15 cellular contexts compared by ENCODE assay signal in genomic region chr6:142761756-142762155, GRCh38.
DNase-seq lines count a peak whose midpoint lies in the region; ATAC-seq and TF ChIP-seq lines count a peak whose summit lies in the region.
"Had no signal": no experiment of that assay in that cellular context is flagged by ENCODE, and none has a peak within 500 bp of the region (broad histone marks: within the 10 kb centered on the region; RNA-seq: fewer than 3 reads in every experiment).

No MANE protein-coding gene starts in this region.

- peak overlapping the region; percentile 37 for H3K27ac Mint-ChIP-seq in activated CD4-positive, alpha-beta T cell treated with anti-CD3 and anti-CD28 coated beads, Interleukin-2, amount 10 ng/mL, durations not matched to agents 7 days and 5 days
- peak overlapping the region; percentile 41 to 92 (median 83) for H3K27ac Mint-ChIP-seq in naive thymus-derived CD8-positive, alpha-beta T cell
- H3K27ac Mint-ChIP-seq: nephron had no signal

- CTCF ChIA-PET in activated CD4-positive, alpha-beta T cell treated with anti-CD3 and anti-CD28 coated beads, Interleukin-2, amount 10 ng/mL, durations not matched to agents 7 days and 5 days (lab: Charles Lee), result no interaction called here

- peaks cover 20% of the 10 kb centered on the region for H3K4me1 Mint-ChIP-seq in activated CD4-positive, alpha-beta T cell treated with anti-CD3 and anti-CD28 coated beads, Interleukin-2, amount 10 ng/mL, durations not matched to agents 7 days and 5 days
- H3K4me1 Mint-ChIP-seq in naive thymus-derived CD8-positive, alpha-beta T cell, result peaks cover 20 to 49% (median 34%) of the 10 kb centered on the region in 4 donors

- TF ChIP-seq CTCF in lower leg skin (IDR thresholded peaks at IDR 0.05), result no peak

- H3K9me3 Mint-ChIP-seq in activated CD4-positive, alpha-beta T cell treated with anti-CD3 and anti-CD28 coated beads, Interleukin-2, amount 10 ng/mL, durations not matched to agents 7 days and 5 days, result no peaks in the 10 kb centered on the region
- no peaks in the 10 kb centered on the region for H3K9me3 Mint-ChIP-seq in naive thymus-derived CD8-positive, alpha-beta T cell
- H3K9me3 Mint-ChIP-seq: nephron had no signal

- TF ChIP-seq POLR2A in lower leg skin (IDR thresholded peaks at IDR 0.05), result no peak

- peaks cover 72% of the 10 kb centered on the region for H3K36me3 Mint-ChIP-seq in activated CD4-positive, alpha-beta T cell treated with anti-CD3 and anti-CD28 coated beads, Interleukin-2, amount 10 ng/mL, durations not matched to agents 7 days and 5 days (ENCODE audit: low read depth)
- peaks cover 12 to 88% (median 34%) of the 10 kb centered on the region in 3 donors for H3K36me3 Mint-ChIP-seq in naive thymus-derived CD8-positive, alpha-beta T cell

- intact Hi-C loops in lower leg skin (cut with DNase I; ENCODE audit: low total_unique reads), result no loop called here

- no peak for DNase-seq in activated CD4-positive, alpha-beta T cell treated with anti-CD3 and anti-CD28 coated beads, Interleukin-2, amount 10 ng/mL, durations not matched to agents 7 days and 5 days
- DNase-seq in activated CD4-positive, alpha-beta T cell treated with anti-CD3 and anti-CD28 coated beads for 1 hour, result no peak
- no peak for DNase-seq in naive thymus-derived CD8-positive, alpha-beta T cell
- DNase-seq in NCI-H2081 (lab: John Stamatoyannopoulos, UW) (no peak), lower leg skin (ENCODE audit: low spot score in 2 of 2) (no peak), cerebellar cortex (ENCODE audit: low spot score) (no peak)
- DNase-seq: amygdala, foreskin fibroblast, islet precursor cell, PC-3, T-helper 1 cell had no signal

- H3K4me3 ChIP-seq in lower leg skin (ENCODE audit: low read depth, poor library complexity, severe bottlenecking), result no peak overlapping the region

- 86 to 93% methylated on average over 1 of the region's 1 CpG for WGBS in lower leg skin, 2 donors

- POLR2A ChIA-PET in activated CD4-positive, alpha-beta T cell treated with anti-CD3 and anti-CD28 coated beads, Interleukin-2, amount 10 ng/mL, durations not matched to agents 7 days and 5 days (lab: Charles Lee), result no interaction called here
- POLR2A ChIA-PET in naive thymus-derived CD8-positive, alpha-beta T cell (lab: Charles Lee), result no interaction called here

- H3K4me3 Mint-ChIP-seq in activated CD4-positive, alpha-beta T cell treated with anti-CD3 and anti-CD28 coated beads, Interleukin-2, amount 10 ng/mL, durations not matched to agents 7 days and 5 days, result no peak overlapping the region
- H3K4me3 Mint-ChIP-seq in naive thymus-derived CD8-positive, alpha-beta T cell, result no peak overlapping the region
- H3K4me3 Mint-ChIP-seq: nephron had no signal

- no peaks in the 10 kb centered on the region for H3K27me3 Mint-ChIP-seq in activated CD4-positive, alpha-beta T cell treated with anti-CD3 and anti-CD28 coated beads, Interleukin-2, amount 10 ng/mL, durations not matched to agents 7 days and 5 days
- no peaks in the 10 kb centered on the region for H3K27me3 Mint-ChIP-seq in naive thymus-derived CD8-positive, alpha-beta T cell

- peak; percentile 59 for ATAC-seq in GM21786 (IDR thresholded peaks at IDR 0.05; ENCODE audit: unreplicated experiment)
- peak; percentile 66 for ATAC-seq in HG03460 (IDR thresholded peaks at IDR 0.05; ENCODE audit: unreplicated experiment)
- peak in 1 of 2 donors; percentile 23 for ATAC-seq in naive thymus-derived CD8-positive, alpha-beta T cell
- ATAC-seq: PC-3, sciatic nerve had no signal
